ENCODE assay signal across 15 cellular contexts in the genomic region with DNA sequence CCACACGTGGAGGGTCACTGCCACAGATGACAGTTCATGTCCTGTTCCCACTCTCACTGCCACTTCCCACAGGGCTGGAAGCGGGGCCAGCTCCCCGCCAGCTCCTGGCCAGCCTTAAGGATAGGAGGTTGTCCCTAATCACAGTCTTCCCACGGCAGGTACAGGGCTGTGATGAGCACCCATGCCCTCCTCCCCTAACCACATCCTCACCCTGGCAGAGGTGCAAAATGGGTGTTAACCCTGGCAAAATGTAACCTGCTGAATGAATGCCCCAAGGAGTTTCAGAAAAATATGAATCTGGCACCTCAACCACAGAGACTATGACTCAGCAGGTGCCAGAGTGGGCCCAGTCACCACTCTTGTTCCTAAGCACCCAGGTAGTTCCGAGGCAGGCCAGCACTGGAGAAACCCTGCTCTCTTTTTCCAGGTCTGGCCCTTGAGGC.
DNase-seq lines count a peak whose midpoint lies in the region; TF ChIP-seq lines count a peak whose summit lies in the region.
"Had no signal": no experiment of that assay in that cellular context is flagged by ENCODE, and none has a peak within 500 bp of the region (broad histone marks: within the 10 kb centered on the region; RNA-seq: fewer than 3 reads in every experiment).

No MANE protein-coding gene starts in this region.

- H3K27ac Mint-ChIP-seq in activated CD4-positive, alpha-beta T cell treated with anti-CD3 and anti-CD28 coated beads, Interleukin-2, amount 10 ng/mL, durations not matched to agents 7 days and 5 days, result no peak overlapping the region
- no peak overlapping the region for H3K27ac Mint-ChIP-seq in glutamatergic neuron (ENCODE audit: unreplicated experiment)
- H3K27ac Mint-ChIP-seq: activated naive CD8-positive, alpha-beta T cell treated with anti-CD3 and anti-CD28 coated beads, Interleukin-2, amount 10 ng/mL, durations not matched to agents 7 days and 5 days; naive thymus-derived CD8-positive, alpha-beta T cell had no signal

- H3K36me3 ChIP-seq in MM.1S (replicated peaks; ENCODE audit: insufficient read depth, low read length) (no peaks in the 10 kb centered on the region), mammary epithelial cell (ENCODE audit: insufficient read depth, low read length) (no peaks in the 10 kb centered on the region), trophoblast cell (ENCODE audit: control insufficient read depth in 1 of 2, insufficient read depth in 2 of 2, low read length in 2 of 2) (peaks cover 0 to 1% of the 10 kb centered on the region in 2 experiments)
- H3K36me3 ChIP-seq: transverse colon had no signal

- CTCF ChIA-PET in activated CD4-positive, alpha-beta T cell treated with anti-CD3 and anti-CD28 coated beads, Interleukin-2, amount 10 ng/mL, durations not matched to agents 7 days and 5 days (lab: Charles Lee), result no interaction called here
- CTCF ChIA-PET in mammary epithelial cell (lab: Charles Lee; ENCODE audit: low non-redundant PET), result interaction anchor here (0.6 kb wide), 1 partner anchor 22 kb away, joined by 4 read pairs; no protein-coding TSS in a partner anchor

- no peaks in the 10 kb centered on the region for H3K79me2 ChIP-seq in MM.1S (ENCODE audit: low read length)
- H3K79me2 ChIP-seq in mammary epithelial cell (ENCODE audit: insufficient read depth, low read length), result no peaks in the 10 kb centered on the region
- peaks cover 3% of the 10 kb centered on the region for H3K79me2 ChIP-seq in trophoblast cell (ENCODE audit: control insufficient read depth, insufficient read depth, low read length, poor library complexity)

- H4K8ac ChIP-seq in trophoblast cell (ENCODE audit: low read depth, low read length), result peak overlapping the region; percentile 4

- H3K23ac ChIP-seq in trophoblast cell (ENCODE audit: low read length), result no peak overlapping the region

- peak overlapping the region; percentile 85 for H2BK12ac ChIP-seq in trophoblast cell (ENCODE audit: low read length)

- peak overlapping the region; percentile 27 for H3K14ac ChIP-seq in trophoblast cell (ENCODE audit: low read length)

- H3K9me3 Mint-ChIP-seq in activated CD4-positive, alpha-beta T cell treated with anti-CD3 and anti-CD28 coated beads, Interleukin-2, amount 10 ng/mL, durations not matched to agents 7 days and 5 days, result no peaks in the 10 kb centered on the region
- H3K9me3 Mint-ChIP-seq in glutamatergic neuron (ENCODE audit: unreplicated experiment), result peaks cover 2% of the 10 kb centered on the region
- H3K9me3 Mint-ChIP-seq: activated naive CD8-positive, alpha-beta T cell treated with anti-CD3 and anti-CD28 coated beads, Interleukin-2, amount 10 ng/mL, durations not matched to agents 7 days and 5 days had no signal

- intact Hi-C loops in mammary epithelial cell (cut with micrococcal nuclease), result loop anchor here (1.0 kb wide), 1 partner anchor 40 kb away; no protein-coding TSS in a partner anchor

- POLR2A ChIA-PET in activated CD4-positive, alpha-beta T cell treated with anti-CD3 and anti-CD28 coated beads, Interleukin-2, amount 10 ng/mL, durations not matched to agents 7 days and 5 days (lab: Charles Lee), result no interaction called here

- in situ Hi-C loops in mammary epithelial cell (cut with MboI; ENCODE audit: low sequenced_read_pairs in 2 of 2), result loop anchor here in 1 of 2 donors (10.0 kb wide), 1 partner anchor 187 kb away; the partner anchor contains the start of gene TPM1

- H3K4me1 ChIP-seq in MM.1S (ENCODE audit: low read length) (peaks cover 5% of the 10 kb centered on the region; the same call in 1 of the 2 replicates), mammary epithelial cell (ENCODE audit: insufficient read depth, low read length) (peaks cover 41% of the 10 kb centered on the region), trophoblast cell (ENCODE audit: control insufficient read depth in 1 of 2, insufficient read depth in 2 of 2, low read length in 2 of 2) (peaks cover 3 to 10% of the 10 kb centered on the region in 2 experiments)

- H3K4me3 ChIP-seq in MM.1S (ENCODE audit: low read length), result no peak overlapping the region
- H3K4me3 ChIP-seq in mammary epithelial cell (replicated peaks in 1 of 3; ENCODE audit: insufficient read depth in 1 of 3, low read depth in 2 of 3, low read length in 3 of 3), result no peak overlapping the region
- no peak overlapping the region for H3K4me3 ChIP-seq in trophoblast cell (ENCODE audit: low read depth, low read length)
- H3K4me3 ChIP-seq: transverse colon had no signal

- no peak overlapping the region for H3K27ac ChIP-seq in MM.1S (ENCODE audit: low read length)
- H3K27ac ChIP-seq in mammary epithelial cell (ENCODE audit: insufficient read depth, low read depth, low read length), result peak overlapping the region; percentile 86
- no peak overlapping the region for H3K27ac ChIP-seq in trophoblast cell (ENCODE audit: low read depth, low read length)
- H3K27ac ChIP-seq: transverse colon had no signal

- peak overlapping the region; percentile 16 for H2AK5ac ChIP-seq in trophoblast cell (ENCODE audit: low read length)

- peak overlapping the region; percentile 18 for H2BK120ac ChIP-seq in trophoblast cell (ENCODE audit: insufficient read depth, low read length, poor library complexity)

- no peaks in the 10 kb centered on the region for H3F3A ChIP-seq in MM.1S (ENCODE audit: insufficient read depth, low read length)

- H3K9ac ChIP-seq in MM.1S (ENCODE audit: low read length) (no peak overlapping the region), mammary epithelial cell (ENCODE audit: insufficient read depth, low read length) (peak overlapping the region; percentile 57), trophoblast cell (ENCODE audit: low read length) (no peak overlapping the region)

- no peaks in the 10 kb centered on the region for H3K36me3 Mint-ChIP-seq in activated CD4-positive, alpha-beta T cell treated with anti-CD3 and anti-CD28 coated beads, Interleukin-2, amount 10 ng/mL, durations not matched to agents 7 days and 5 days (ENCODE audit: low read depth)
- H3K36me3 Mint-ChIP-seq in glutamatergic neuron (ENCODE audit: unreplicated experiment), result peaks cover 7% of the 10 kb centered on the region
- H3K36me3 Mint-ChIP-seq: activated naive CD8-positive, alpha-beta T cell treated with anti-CD3 and anti-CD28 coated beads, Interleukin-2, amount 10 ng/mL, durations not matched to agents 7 days and 5 days; naive thymus-derived CD8-positive, alpha-beta T cell had no signal

- H4K20me1 ChIP-seq in MM.1S (ENCODE audit: insufficient read depth, low read length) (no peaks in the 10 kb centered on the region), mammary epithelial cell (ENCODE audit: insufficient read depth, low read length) (no peaks in the 10 kb centered on the region)

- peaks cover 5% of the 10 kb centered on the region for H3K4me1 Mint-ChIP-seq in activated CD4-positive, alpha-beta T cell treated with anti-CD3 and anti-CD28 coated beads, Interleukin-2, amount 10 ng/mL, durations not matched to agents 7 days and 5 days
- peaks cover 3% of the 10 kb centered on the region for H3K4me1 Mint-ChIP-seq in glutamatergic neuron (ENCODE audit: low read depth, unreplicated experiment)

- peak overlapping the region; percentile 2 for H3K4ac ChIP-seq in trophoblast cell (ENCODE audit: low read depth, low read length)

- peak; percentile 9 to 14 for DNase-seq in activated CD4-positive, alpha-beta T cell treated with anti-CD3 and anti-CD28 coated beads, Interleukin-2, amount 50 U/mL, for 48 hours
- no peak for DNase-seq in activated CD4-positive, alpha-beta T cell treated with anti-CD3 and anti-CD28 coated beads, Interleukin-2, amount 10 ng/mL, durations not matched to agents 7 days and 5 days
- DNase-seq in MM.1S (peak; percentile 12), mammary epithelial cell (peak; percentile 99), trophoblast cell (no peak), NCI-H1105 (lab: John Stamatoyannopoulos, UW) (no peak), cerebellar nuclear complex (lab: John Stamatoyannopoulos, UW) (no peak), glutamatergic neuron (no peak)
- DNase-seq: activated naive CD8-positive, alpha-beta T cell treated with anti-CD3 and anti-CD28 coated beads, Interleukin-2, amount 10 ng/mL, durations not matched to agents 7 days and 5 days; cortex of kidney; DMS79; KG1; NCI-H2081 treated with DMSO at 0.1 percent for 48 hours; transverse colon had no signal

- H3K4me2 ChIP-seq in MM.1S (ENCODE audit: low read depth, low read length) (no peak overlapping the region), mammary epithelial cell (ENCODE audit: insufficient read depth, low read depth, low read length) (peak overlapping the region; percentile 67), trophoblast cell (ENCODE audit: low read length) (no peak overlapping the region)

- H2AFZ ChIP-seq in MM.1S (ENCODE audit: low read length), result 0 out of 2 replicates have a peak overlapping the region, but pooled peaks have one; percentile 3
- H2AFZ ChIP-seq in mammary epithelial cell (ENCODE audit: low read depth, low read length), result peak overlapping the region; percentile 81
- peak overlapping the region; percentile 0 for H2AFZ ChIP-seq in trophoblast cell (ENCODE audit: insufficient read depth, low read length, poor library complexity)

- TF ChIP-seq CTCF in MM.1S (IDR thresholded peaks at IDR 0.05; ENCODE audit: low read length) (no peak), mammary epithelial cell (conservative IDR thresholded peaks at IDR 0.05 in 1 of 2, IDR thresholded peaks at IDR 0.05 in 1 of 2; ENCODE audit: extremely low read depth in 1 of 2, insufficient read depth in 1 of 2, low read depth in 1 of 2, low read length in 2 of 2) (no peak), glutamatergic neuron (IDR thresholded peaks at IDR 0.05; ENCODE audit: partially characterized antibody, unreplicated experiment) (no peak)

- no peaks in the 10 kb centered on the region for H3K9me2 ChIP-seq in MM.1S (replicated peaks; ENCODE audit: insufficient read depth, low read length)

- H4K12ac ChIP-seq in trophoblast cell (ENCODE audit: low read depth, low read length), result no peak overlapping the region

- H3K27me3 Mint-ChIP-seq in activated CD4-positive, alpha-beta T cell treated with anti-CD3 and anti-CD28 coated beads, Interleukin-2, amount 10 ng/mL, durations not matched to agents 7 days and 5 days, result peaks cover 20% of the 10 kb centered on the region
- H3K27me3 Mint-ChIP-seq in glutamatergic neuron (ENCODE audit: unreplicated experiment), result peaks cover 2% of the 10 kb centered on the region

- H3K18ac ChIP-seq in trophoblast cell (ENCODE audit: low read length), result peak overlapping the region; percentile 40

- WGBS in mammary epithelial cell (ENCODE audit: low coverage, missing lambda C conversion rate), result 6% methylated on average over 5 of the region's 5 CpGs
- no CpG with 5 or more reads among the region's 5 CpGs for WGBS in trophoblast cell (ENCODE audit: extremely low coverage, insufficient coverage, insufficient read length)

- peak overlapping the region; percentile 26 for H2BK5ac ChIP-seq in trophoblast cell (ENCODE audit: low read depth, low read length, poor library complexity)

- BruUV-seq in mammary epithelial cell (replicated peaks; lab: Mats Ljungman, UMichigan), result no TSS peak

- H3K4me3 Mint-ChIP-seq in activated CD4-positive, alpha-beta T cell treated with anti-CD3 and anti-CD28 coated beads, Interleukin-2, amount 10 ng/mL, durations not matched to agents 7 days and 5 days, result no peak overlapping the region
- H3K4me3 Mint-ChIP-seq in glutamatergic neuron (ENCODE audit: unreplicated experiment), result no peak overlapping the region
- H3K4me3 Mint-ChIP-seq: activated naive CD8-positive, alpha-beta T cell treated with anti-CD3 and anti-CD28 coated beads, Interleukin-2, amount 10 ng/mL, durations not matched to agents 7 days and 5 days had no signal

- H3K27me3 ChIP-seq in MM.1S (replicated peaks; ENCODE audit: insufficient read depth, low read length), result no peaks in the 10 kb centered on the region
- H3K27me3 ChIP-seq in mammary epithelial cell (ENCODE audit: insufficient read depth, low read length), result no peaks in the 10 kb centered on the region
- no peaks in the 10 kb centered on the region for H3K27me3 ChIP-seq in trophoblast cell (ENCODE audit: insufficient read depth, low read length)
- H3K27me3 ChIP-seq: transverse colon had no signal

- H3K9me3 ChIP-seq in MM.1S (replicated peaks; ENCODE audit: insufficient read depth, low read length), result no peaks in the 10 kb centered on the region
- no peaks in the 10 kb centered on the region for H3K9me3 ChIP-seq in mammary epithelial cell (replicated peaks; ENCODE audit: insufficient read depth, low read length)
- H3K9me3 ChIP-seq in trophoblast cell (ENCODE audit: insufficient read depth, low read depth, low read length), result peaks cover 3% of the 10 kb centered on the region
- H3K9me3 ChIP-seq: transverse colon had no signal

- peaks cover 44% of the 10 kb centered on the region for H3K79me1 ChIP-seq in trophoblast cell (ENCODE audit: low read length)

- dilution Hi-C loops in mammary epithelial cell (cut with HindIII; ENCODE audit: low sequenced_read_pairs), result no loop called here

- peak overlapping the region; percentile 71 for H4K91ac ChIP-seq in trophoblast cell (ENCODE audit: low read depth, low read length)

Comparison
In these comparisons a context has a peak if more than half of its experiments do, and no peak if none do; other contexts are left out.
1. DNase-seq: peak in activated CD4-positive, alpha-beta T cell treated with anti-CD3 and anti-CD28 coated beads, Interleukin-2, amount 50 U/mL, for 48 hours (2 of 2), MM.1S (single experiment) and mammary epithelial cell (single experiment); none in activated CD4-positive, alpha-beta T cell treated with anti-CD3 and anti-CD28 coated beads, Interleukin-2, amount 10 ng/mL, durations not matched to agents 7 days and 5 days (single experiment), trophoblast cell (0 of 2), NCI-H1105 (single experiment), cerebellar nuclear complex (0 of 2) and glutamatergic neuron (single experiment).
2. H2AFZ ChIP-seq: peak in every context shown above with its lines; median percentile 81 in mammary epithelial cell; 3 in MM.1S; 0 in trophoblast cell.